Comparison of ENCODE assay signal across 17 cellular contexts in the genomic region with DNA sequence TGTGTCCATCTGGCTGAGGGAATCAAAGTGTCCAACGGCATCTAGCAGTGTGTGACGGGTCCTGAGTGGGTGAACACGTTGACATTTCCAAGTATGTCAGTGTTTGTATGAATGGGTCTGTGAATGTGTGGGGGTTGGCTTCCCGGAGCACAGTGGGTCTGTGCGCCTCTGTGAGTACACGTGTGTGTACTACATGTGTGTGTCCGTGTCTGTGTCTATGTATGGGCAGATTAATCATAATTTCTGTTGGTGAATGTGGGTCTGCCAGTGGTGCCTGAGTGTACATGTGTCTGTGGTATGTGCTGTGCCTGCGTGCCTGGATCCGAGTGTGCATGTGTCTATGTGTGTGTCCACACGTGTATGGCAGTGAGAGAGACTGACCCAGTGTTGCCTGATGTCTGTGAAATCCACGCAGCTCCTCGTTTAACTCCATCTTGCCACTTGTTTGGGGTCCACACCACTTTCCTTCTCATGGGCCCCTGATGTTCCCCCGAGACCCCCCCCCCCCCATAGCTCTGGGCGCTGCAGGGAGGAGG. TPM values are rescaled to one million over a fixed set of nuclear protein-coding genes. Genes with fewer than 3 reads are reported as not detected.
DNase-seq lines count a peak whose midpoint lies in the region; ATAC-seq, FAIRE-seq and TF ChIP-seq lines count a peak whose summit lies in the region.
"Had no signal": no experiment of that assay in that cellular context is flagged by ENCODE, and none has a peak within 500 bp of the region (broad histone marks: within the 10 kb centered on the region; RNA-seq: fewer than 3 reads in every experiment).

No MANE protein-coding gene starts in this region.

- ATAC-seq in HG03457 (IDR thresholded peaks at IDR 0.05; ENCODE audit: unreplicated experiment) (no peak), GM18868 (IDR thresholded peaks at IDR 0.05; ENCODE audit: unreplicated experiment) (no peak)
- ATAC-seq: PC-3 had no signal

- peaks cover 16% of the 10 kb centered on the region for H3K36me3 Mint-ChIP-seq in nephron progenitor cell (ENCODE audit: low read depth)

- no peaks in the 10 kb centered on the region for H3K9me3 Mint-ChIP-seq in nephron progenitor cell
- H3K9me3 Mint-ChIP-seq: activated T-helper 2 cell treated with anti-CD3 and anti-CD28 coated beads, Interferon-gamma antibody, Interleukin-2, Interleukin-4, amounts not matched to agents 10 μg/mL and 5 μg/mL and 100 μg/mL, durations not matched to agents 14 hours and 24 hours and 36 hours; dendritic cell treated with granulocyte-macrophage colony-stimulating factor and Interleukin-4, amounts not matched to agents 40 ng/mL and 50 ng/mL, for 4 days; naive B cell had no signal

- in situ Hi-C loops in mammary epithelial cell (cut with MboI; ENCODE audit: low sequenced_read_pairs in 2 of 2) = no loop called here

- H3K27me3 ChIP-seq in breast epithelium = peaks cover 0 to 4% of the 10 kb centered on the region in 2 donors
- no peaks in the 10 kb centered on the region for H3K27me3 ChIP-seq in mammary epithelial cell (ENCODE audit: insufficient read depth, low read length)
- no peaks in the 10 kb centered on the region for H3K27me3 ChIP-seq in cardiac muscle cell

- H3K4me3 Mint-ChIP-seq in nephron progenitor cell = peak overlapping the region; percentile 73
- H3K4me3 Mint-ChIP-seq: dendritic cell treated with granulocyte-macrophage colony-stimulating factor and Interleukin-4, amounts not matched to agents 40 ng/mL and 50 ng/mL, for 4 days; naive B cell had no signal

- H2AFZ ChIP-seq in mammary epithelial cell (ENCODE audit: low read depth, low read length) = no peak overlapping the region

- H3K4me1 ChIP-seq in breast epithelium = peaks cover 0 to 3% of the 10 kb centered on the region in 2 donors
- peaks cover 42% of the 10 kb centered on the region for H3K4me1 ChIP-seq in mammary epithelial cell (ENCODE audit: insufficient read depth, low read length)
- peaks cover 35% of the 10 kb centered on the region for H3K4me1 ChIP-seq in cardiac muscle cell (ENCODE audit: low read depth)

- CTCF ChIA-PET in mammary epithelial cell (lab: Charles Lee; ENCODE audit: low non-redundant PET) = no interaction called here

- TF ChIP-seq POLR2A in breast epithelium (IDR thresholded peaks at IDR 0.05) = no peak

- H3K27ac ChIP-seq in breast epithelium = peak overlapping the region; percentile 66 to 84
- H3K27ac ChIP-seq in mammary epithelial cell (ENCODE audit: insufficient read depth, low read depth, low read length) = no peak overlapping the region
- peak overlapping the region; percentile 76 for H3K27ac ChIP-seq in cardiac muscle cell
- H3K27ac ChIP-seq: 22Rv1, C4-2B, left lung had no signal

- H3K36me3 ChIP-seq in breast epithelium (no peaks in the 10 kb centered on the region), mammary epithelial cell (ENCODE audit: insufficient read depth, low read length) (peaks cover 4% of the 10 kb centered on the region), cardiac muscle cell (no peaks in the 10 kb centered on the region)
- H3K36me3 ChIP-seq: esophagus squamous epithelium, left lung had no signal

- peak overlapping the region; percentile 68 for H3K27ac Mint-ChIP-seq in nephron progenitor cell
- H3K27ac Mint-ChIP-seq: activated T-helper 2 cell treated with anti-CD3 and anti-CD28 coated beads, Interferon-gamma antibody, Interleukin-2, Interleukin-4, amounts not matched to agents 10 μg/mL and 5 μg/mL and 100 μg/mL, durations not matched to agents 14 hours and 24 hours and 36 hours; dendritic cell treated with granulocyte-macrophage colony-stimulating factor and Interleukin-4, amounts not matched to agents 40 ng/mL and 50 ng/mL, for 4 days had no signal

- FAIRE-seq in RCC 7860 (lab: Jason Lieb, UNC) = no peak

- dilution Hi-C loops in mammary epithelial cell (cut with HindIII; ENCODE audit: low sequenced_read_pairs) = loop anchor here (5.0 kb wide), 2 partner anchors 39 to 79 kb away; no protein-coding TSS in a partner anchor

- H3K79me2 ChIP-seq in mammary epithelial cell (ENCODE audit: insufficient read depth, low read length) = peaks cover 33% of the 10 kb centered on the region

- peak overlapping the region in 2 of 3 donors; percentile 38 to 58 for H3K4me3 ChIP-seq in breast epithelium
- no peak overlapping the region for H3K4me3 ChIP-seq in mammary epithelial cell (replicated peaks in 1 of 3; ENCODE audit: insufficient read depth in 1 of 3, low read depth in 2 of 3, low read length in 3 of 3)
- no peak overlapping the region for H3K4me3 ChIP-seq in cardiac muscle cell
- H3K4me3 ChIP-seq: left lung had no signal

- H3K27me3 Mint-ChIP-seq in nephron progenitor cell (ENCODE audit: low read depth, poor library complexity) = peaks cover 20% of the 10 kb centered on the region

- WGBS in mammary epithelial cell (ENCODE audit: low coverage, missing lambda C conversion rate) = 20% methylated on average over 9 of the region's 14 CpGs

- peaks cover 88% of the 10 kb centered on the region for H3K4me1 Mint-ChIP-seq in nephron progenitor cell

- no TSS peak for BruUV-seq in mammary epithelial cell (replicated peaks; lab: Mats Ljungman, UMichigan)

- no peaks in the 10 kb centered on the region for H4K20me1 ChIP-seq in mammary epithelial cell (ENCODE audit: insufficient read depth, low read length)

- no peak for TF ChIP-seq CTCF in breast epithelium (IDR thresholded peaks at IDR 0.05)
- no peak for TF ChIP-seq CTCF in mammary epithelial cell (conservative IDR thresholded peaks at IDR 0.05 in 1 of 2, IDR thresholded peaks at IDR 0.05 in 1 of 2; ENCODE audit: extremely low read depth in 1 of 2, insufficient read depth in 1 of 2, low read depth in 1 of 2, low read length in 2 of 2)
- TF ChIP-seq CTCF in cardiac muscle cell (IDR thresholded peaks at IDR 0.05; ENCODE audit: low read depth, low read length) = no peak
- no peak for TF ChIP-seq CTCF in nephron progenitor cell (IDR thresholded peaks at IDR 0.05)

- no peak overlapping the region for H3K9ac ChIP-seq in mammary epithelial cell (ENCODE audit: insufficient read depth, low read length)

- no peaks in the 10 kb centered on the region for H3K9me3 ChIP-seq in breast epithelium
- no peaks in the 10 kb centered on the region for H3K9me3 ChIP-seq in mammary epithelial cell (replicated peaks; ENCODE audit: insufficient read depth, low read length)
- H3K9me3 ChIP-seq in cardiac muscle cell (ENCODE audit: low read depth) = no peaks in the 10 kb centered on the region
- H3K9me3 ChIP-seq: esophagus squamous epithelium, left lung had no signal

- intact Hi-C loops in breast epithelium (cut with DNase I; ENCODE audit: low total_unique reads) = no loop called here
- intact Hi-C loops in mammary epithelial cell (cut with micrococcal nuclease) = loop anchor here (10.0 kb wide), 1 partner anchor 257 kb away; a partner anchor contains a TSS

- H3K4me2 ChIP-seq in mammary epithelial cell (ENCODE audit: insufficient read depth, low read depth, low read length) = no peak overlapping the region

- no peak for DNase-seq in breast epithelium (ENCODE audit: low spot score in 2 of 2)
- no peak for DNase-seq in mammary epithelial cell
- DNase-seq in cardiac muscle cell (ENCODE audit: low read depth in 1 of 2, low spot score in 1 of 2) = peak in 1 of 2 donors; percentile 23
- DNase-seq in nephron progenitor cell = no peak
- DNase-seq in dedifferentiated amniotic fluid mesenchymal stem cell (ENCODE audit: extremely low spot score) = no peak
- DNase-seq in RCC 7860 (ENCODE audit: low spot score) = no peak
- DNase-seq: esophagus squamous epithelium, naive B cell, NCI-H446 treated with DMSO at 0.1 percent for 48 hours, PC-3 had no signal

RNA-seq across cellular contexts. Expression of a gene that starts 5.4 kb away (rescaled TPM):
- total RNA-seq in breast epithelium = 10 to 100 TPM in 2 of 3 donors, 1 to 10 TPM in 1; 2.2 to 29.7 (median 16.4) TPM
- total RNA-seq in mammary epithelial cell = 100 to 1,000 TPM in 1 of 2 donors, 10 to 100 TPM in 1; 94.6 to 110 TPM
- polyA plus RNA-seq in mammary epithelial cell = 47.7 TPM
- 47.1 TPM for polyA minus RNA-seq in mammary epithelial cell
- total RNA-seq in cardiac muscle cell = 91.7 and 127 TPM in 2 replicates
- polyA plus RNA-seq in cardiac muscle cell = 74.0 and 92.9 TPM in 2 replicates
- total RNA-seq: activated T-helper 2 cell treated with anti-CD3 and anti-CD28 coated beads, Interferon-gamma antibody, Interleukin-2, Interleukin-4, amounts not matched to agents 10 μg/mL and 5 μg/mL and 100 μg/mL, durations not matched to agents 14 hours and 24 hours and 36 hours; PC-3 had no signal

RNA-seq across cellular contexts. Expression of a gene that starts 20.8 kb away (rescaled TPM):
- under 1 TPM in 2 of 3 donors, not detected in 1; 0.59 to 0.98 TPM for total RNA-seq in breast epithelium
- 1 to 10 TPM in 1 of 2 donors, not detected in 1; 2.3 TPM for total RNA-seq in mammary epithelial cell
- polyA plus RNA-seq in mammary epithelial cell = not detected
- polyA minus RNA-seq in mammary epithelial cell = not detected
- total RNA-seq in cardiac muscle cell = 0.69 and 0.81 TPM in 2 replicates
- 0.20 TPM in 1 of 2 replicates, not detected in the other for polyA plus RNA-seq in cardiac muscle cell
- total RNA-seq: activated T-helper 2 cell treated with anti-CD3 and anti-CD28 coated beads, Interferon-gamma antibody, Interleukin-2, Interleukin-4, amounts not matched to agents 10 μg/mL and 5 μg/mL and 100 μg/mL, durations not matched to agents 14 hours and 24 hours and 36 hours; esophagus squamous epithelium; PC-3 had no signal

Comparison
In these comparisons a context has a peak if more than half of its experiments do, and no peak if none do; other contexts are left out.
1. H3K4me3 ChIP-seq: peak in breast epithelium (2 of 3); none in mammary epithelial cell (0 of 3) and cardiac muscle cell (single experiment).